Comparison of ENCODE assay signal across 9 cellular contexts in genomic region chr18:37578886-37579513, GRCh38. TPM values are rescaled to one million over a fixed set of nuclear protein-coding genes. Genes with fewer than 3 reads are reported as not detected.
DNase-seq lines count a peak whose midpoint lies in the region; ATAC-seq and TF ChIP-seq lines count a peak whose summit lies in the region.
"Had no signal": no experiment of that assay in that cellular context is flagged by ENCODE, and none has a peak within 500 bp of the region (broad histone marks: within the 10 kb centered on the region; RNA-seq: fewer than 3 reads in every experiment).

No MANE protein-coding gene starts in this region.

- TF ChIP-seq CTCF in heart left ventricle (IDR thresholded peaks at IDR 0.05): peak in 11 of 12 donors; percentile 23 to 59 (median 43)

- H3K4me3 ChIP-seq in heart left ventricle: no peak overlapping the region

- ATAC-seq in heart left ventricle (no peak), HG03432 (IDR thresholded peaks at IDR 0.05; ENCODE audit: unreplicated experiment) (peak; percentile 72)

- WGBS in heart left ventricle, 4 donors: 17 to 20% (median 18%) methylated on average over 14 of the region's 14 CpGs

- H3K27me3 ChIP-seq in heart left ventricle: peaks cover 0 to 16% (median 0%) of the 10 kb centered on the region in 9 donors

- DNase-seq in heart left ventricle: no peak
- DNase-seq in cardiac septum (ENCODE audit: low spot score): no peak
- DNase-seq in SK-N-DZ (ENCODE audit: low spot score): peak; percentile 69
- DNase-seq in kidney glomerular epithelial cell (lab: John Stamatoyannopoulos, UW): peak; percentile 35
- DNase-seq in stimulated activated CD4-positive, alpha-beta T cell treated with anti-CD3 and anti-CD28 coated beads, Interleukin-4, amount 100 ng/mL, for 24 hours: no peak
- no peak for DNase-seq in mesenteric fat pad (ENCODE audit: low spot score)
- DNase-seq in stimulated activated CD8-positive, alpha-beta memory T cell treated with anti-CD3 and anti-CD28 coated beads, Interleukin-4, amount 100 ng/mL, for 48 hours: no peak

- no peak for TF ChIP-seq POLR2A in heart left ventricle (IDR thresholded peaks at IDR 0.05)

- no peaks in the 10 kb centered on the region for H3K36me3 ChIP-seq in heart left ventricle
- H3K36me3 ChIP-seq: neutrophil had no signal

- no peak overlapping the region for H3K27ac ChIP-seq in heart left ventricle
- H3K27ac ChIP-seq: neutrophil had no signal

- H3K4me1 ChIP-seq in heart left ventricle: peaks cover 0 to 30% (median 6%) of the 10 kb centered on the region in 12 donors

- no peaks in the 10 kb centered on the region for H3K9me3 ChIP-seq in heart left ventricle
- H3K9me3 ChIP-seq: neutrophil had no signal

- intact Hi-C loops in heart left ventricle (cut with DNase I) (no loop called here), cardiac septum (cut with DNase I) (no loop called here)

RNA-seq across cellular contexts. Expression of gene CELF4, which starts 13.4 kb away (rescaled TPM):
- total RNA-seq in heart left ventricle (under 1 TPM in 6 of 9 donors, not detected in 3; 0.26 to 0.67 (median 0.40) TPM), cardiac septum (0.24 TPM), mesenteric fat pad (0.39 TPM)
- under 1 TPM; 0.11 to 0.19 TPM for polyA plus RNA-seq in heart left ventricle
- polyA plus RNA-seq in SK-N-DZ (2014; cell fraction: cytosol; rRNA removed): 5.3 and 5.7 TPM in 2 replicates
- polyA plus RNA-seq in SK-N-DZ (2014; cell fraction: nucleus; rRNA removed): 10.5 and 13.6 TPM in 2 replicates

Comparison
In these comparisons a context has a peak if more than half of its experiments do, and no peak if none do; other contexts are left out.
1. DNase-seq: peak in SK-N-DZ (single experiment) and kidney glomerular epithelial cell (single experiment); none in heart left ventricle (0 of 5), cardiac septum (single experiment), stimulated activated CD4-positive, alpha-beta T cell treated with anti-CD3 and anti-CD28 coated beads, Interleukin-4, amount 100 ng/mL, for 24 hours (single experiment), mesenteric fat pad (single experiment) and stimulated activated CD8-positive, alpha-beta memory T cell treated with anti-CD3 and anti-CD28 coated beads, Interleukin-4, amount 100 ng/mL, for 48 hours (single experiment).